1 cellular context compared by ENCODE assay signal in the genomic region with DNA sequence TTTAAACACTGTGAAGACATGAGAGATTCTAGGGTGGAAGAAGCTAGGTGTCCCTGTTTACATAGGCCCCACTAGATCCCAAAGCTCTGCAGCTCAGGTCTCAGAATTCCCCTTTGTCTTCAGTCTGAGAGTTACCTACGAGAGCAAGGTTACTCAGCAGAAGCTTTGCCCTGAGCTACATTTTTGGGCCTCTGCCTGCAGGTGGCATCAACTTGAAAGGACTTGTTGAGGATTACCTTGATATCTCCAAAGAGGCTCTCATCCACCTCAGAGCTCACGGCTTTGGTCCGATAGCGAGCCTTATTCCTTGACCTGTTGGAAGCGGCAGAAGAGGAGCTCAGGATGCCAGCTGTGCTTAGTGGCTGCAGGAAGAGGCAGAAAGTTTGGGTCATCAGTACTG.
TF ChIP-seq lines count a peak whose summit lies in the region.

No MANE protein-coding gene starts in this region.

TF ChIP-seq in GM23338, 12 proteins besides CTCF, POLR2A, EP300 and RAD21 (continued from another document):
- TF ChIP-seq, protein P1, sequence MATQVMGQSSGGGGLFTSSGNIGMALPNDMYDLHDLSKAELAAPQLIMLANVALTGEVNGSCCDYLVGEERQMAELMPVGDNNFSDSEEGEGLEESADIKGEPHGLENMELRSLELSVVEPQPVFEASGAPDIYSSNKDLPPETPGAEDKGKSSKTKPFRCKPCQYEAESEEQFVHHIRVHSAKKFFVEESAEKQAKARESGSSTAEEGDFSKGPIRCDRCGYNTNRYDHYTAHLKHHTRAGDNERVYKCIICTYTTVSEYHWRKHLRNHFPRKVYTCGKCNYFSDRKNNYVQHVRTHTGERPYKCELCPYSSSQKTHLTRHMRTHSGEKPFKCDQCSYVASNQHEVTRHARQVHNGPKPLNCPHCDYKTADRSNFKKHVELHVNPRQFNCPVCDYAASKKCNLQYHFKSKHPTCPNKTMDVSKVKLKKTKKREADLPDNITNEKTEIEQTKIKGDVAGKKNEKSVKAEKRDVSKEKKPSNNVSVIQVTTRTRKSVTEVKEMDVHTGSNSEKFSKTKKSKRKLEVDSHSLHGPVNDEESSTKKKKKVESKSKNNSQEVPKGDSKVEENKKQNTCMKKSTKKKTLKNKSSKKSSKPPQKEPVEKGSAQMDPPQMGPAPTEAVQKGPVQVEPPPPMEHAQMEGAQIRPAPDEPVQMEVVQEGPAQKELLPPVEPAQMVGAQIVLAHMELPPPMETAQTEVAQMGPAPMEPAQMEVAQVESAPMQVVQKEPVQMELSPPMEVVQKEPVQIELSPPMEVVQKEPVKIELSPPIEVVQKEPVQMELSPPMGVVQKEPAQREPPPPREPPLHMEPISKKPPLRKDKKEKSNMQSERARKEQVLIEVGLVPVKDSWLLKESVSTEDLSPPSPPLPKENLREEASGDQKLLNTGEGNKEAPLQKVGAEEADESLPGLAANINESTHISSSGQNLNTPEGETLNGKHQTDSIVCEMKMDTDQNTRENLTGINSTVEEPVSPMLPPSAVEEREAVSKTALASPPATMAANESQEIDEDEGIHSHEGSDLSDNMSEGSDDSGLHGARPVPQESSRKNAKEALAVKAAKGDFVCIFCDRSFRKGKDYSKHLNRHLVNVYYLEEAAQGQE (IDR thresholded peaks at IDR 0.05; ENCODE audit: unreplicated experiment): no peak
- TF ChIP-seq NANOG (IDR thresholded peaks at IDR 0.05; ENCODE audit: borderline replicate concordance) (no peak), ZNF114 (CRISPR knock-in tag; IDR thresholded peaks at IDR 0.05) (no peak), POLR2AphosphoS5 (IDR thresholded peaks at IDR 0.05; ENCODE audit: low read depth) (no peak)
